ENCODE assay signal across 1 cellular context in the genomic region with DNA sequence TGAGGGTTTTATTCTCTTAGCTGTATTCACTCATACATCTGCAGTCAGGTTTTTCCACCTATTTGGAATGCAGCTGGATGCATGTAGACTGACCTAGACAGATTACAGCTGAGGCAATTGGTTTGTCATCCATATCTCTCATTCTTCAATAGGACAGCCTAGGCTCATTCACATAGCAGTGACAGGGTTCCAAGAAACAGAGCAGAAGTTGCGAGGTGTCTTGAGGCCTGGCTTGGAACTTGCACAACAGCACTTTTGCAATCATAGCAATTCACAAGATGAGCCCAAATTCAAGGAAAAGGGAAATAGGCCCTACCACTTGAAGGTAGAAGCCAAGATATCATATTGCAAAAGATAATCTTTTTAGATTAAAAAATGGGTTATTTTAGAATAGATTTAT.
TF ChIP-seq lines count a peak whose summit lies in the region.

No MANE protein-coding gene starts in this region.

TF ChIP-seq in SK-N-SH, 30 proteins besides CTCF, POLR2A, EP300 and RAD21 (continued from another document):
- no peak for TF ChIP-seq RXRA (IDR thresholded peaks at IDR 0.05; ENCODE audit: borderline replicate concordance, low read depth)
- no peak for TF ChIP-seq GABPA (IDR thresholded peaks at IDR 0.05; ENCODE audit: low read depth)
- TF ChIP-seq, protein P1, sequence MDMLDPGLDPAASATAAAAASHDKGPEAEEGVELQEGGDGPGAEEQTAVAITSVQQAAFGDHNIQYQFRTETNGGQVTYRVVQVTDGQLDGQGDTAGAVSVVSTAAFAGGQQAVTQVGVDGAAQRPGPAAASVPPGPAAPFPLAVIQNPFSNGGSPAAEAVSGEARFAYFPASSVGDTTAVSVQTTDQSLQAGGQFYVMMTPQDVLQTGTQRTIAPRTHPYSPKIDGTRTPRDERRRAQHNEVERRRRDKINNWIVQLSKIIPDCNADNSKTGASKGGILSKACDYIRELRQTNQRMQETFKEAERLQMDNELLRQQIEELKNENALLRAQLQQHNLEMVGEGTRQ (IDR thresholded peaks at IDR 0.05; ENCODE audit: borderline replicate concordance, low read depth, low read length) = no peak
- TF ChIP-seq, protein P2, sequence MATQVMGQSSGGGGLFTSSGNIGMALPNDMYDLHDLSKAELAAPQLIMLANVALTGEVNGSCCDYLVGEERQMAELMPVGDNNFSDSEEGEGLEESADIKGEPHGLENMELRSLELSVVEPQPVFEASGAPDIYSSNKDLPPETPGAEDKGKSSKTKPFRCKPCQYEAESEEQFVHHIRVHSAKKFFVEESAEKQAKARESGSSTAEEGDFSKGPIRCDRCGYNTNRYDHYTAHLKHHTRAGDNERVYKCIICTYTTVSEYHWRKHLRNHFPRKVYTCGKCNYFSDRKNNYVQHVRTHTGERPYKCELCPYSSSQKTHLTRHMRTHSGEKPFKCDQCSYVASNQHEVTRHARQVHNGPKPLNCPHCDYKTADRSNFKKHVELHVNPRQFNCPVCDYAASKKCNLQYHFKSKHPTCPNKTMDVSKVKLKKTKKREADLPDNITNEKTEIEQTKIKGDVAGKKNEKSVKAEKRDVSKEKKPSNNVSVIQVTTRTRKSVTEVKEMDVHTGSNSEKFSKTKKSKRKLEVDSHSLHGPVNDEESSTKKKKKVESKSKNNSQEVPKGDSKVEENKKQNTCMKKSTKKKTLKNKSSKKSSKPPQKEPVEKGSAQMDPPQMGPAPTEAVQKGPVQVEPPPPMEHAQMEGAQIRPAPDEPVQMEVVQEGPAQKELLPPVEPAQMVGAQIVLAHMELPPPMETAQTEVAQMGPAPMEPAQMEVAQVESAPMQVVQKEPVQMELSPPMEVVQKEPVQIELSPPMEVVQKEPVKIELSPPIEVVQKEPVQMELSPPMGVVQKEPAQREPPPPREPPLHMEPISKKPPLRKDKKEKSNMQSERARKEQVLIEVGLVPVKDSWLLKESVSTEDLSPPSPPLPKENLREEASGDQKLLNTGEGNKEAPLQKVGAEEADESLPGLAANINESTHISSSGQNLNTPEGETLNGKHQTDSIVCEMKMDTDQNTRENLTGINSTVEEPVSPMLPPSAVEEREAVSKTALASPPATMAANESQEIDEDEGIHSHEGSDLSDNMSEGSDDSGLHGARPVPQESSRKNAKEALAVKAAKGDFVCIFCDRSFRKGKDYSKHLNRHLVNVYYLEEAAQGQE (IDR thresholded peaks at IDR 0.05; ENCODE audit: low read depth, low read length) = no peak
- no peak for TF ChIP-seq CHD2 (IDR thresholded peaks at IDR 0.05; ENCODE audit: low read length, partially characterized antibody)
- TF ChIP-seq MEF2A (IDR thresholded peaks at IDR 0.05; ENCODE audit: borderline replicate concordance, low read depth) = no peak
- no peak for TF ChIP-seq FOXM1 (IDR thresholded peaks at IDR 0.05; ENCODE audit: low read depth)
- TF ChIP-seq NRF1 (IDR thresholded peaks at IDR 0.05; ENCODE audit: low read depth, low read length) = no peak
- no peak for TF ChIP-seq ELF1 (IDR thresholded peaks at IDR 0.05)
- no peak for TF ChIP-seq SIN3A (IDR thresholded peaks at IDR 0.05; ENCODE audit: borderline replicate concordance, low read depth, low read length)
- no peak for TF ChIP-seq NFIC (IDR thresholded peaks at IDR 0.05; ENCODE audit: borderline replicate concordance)
- TF ChIP-seq FOXJ3 (CRISPR knock-in tag; IDR thresholded peaks at IDR 0.05) = no peak
- TF ChIP-seq, protein P3, sequence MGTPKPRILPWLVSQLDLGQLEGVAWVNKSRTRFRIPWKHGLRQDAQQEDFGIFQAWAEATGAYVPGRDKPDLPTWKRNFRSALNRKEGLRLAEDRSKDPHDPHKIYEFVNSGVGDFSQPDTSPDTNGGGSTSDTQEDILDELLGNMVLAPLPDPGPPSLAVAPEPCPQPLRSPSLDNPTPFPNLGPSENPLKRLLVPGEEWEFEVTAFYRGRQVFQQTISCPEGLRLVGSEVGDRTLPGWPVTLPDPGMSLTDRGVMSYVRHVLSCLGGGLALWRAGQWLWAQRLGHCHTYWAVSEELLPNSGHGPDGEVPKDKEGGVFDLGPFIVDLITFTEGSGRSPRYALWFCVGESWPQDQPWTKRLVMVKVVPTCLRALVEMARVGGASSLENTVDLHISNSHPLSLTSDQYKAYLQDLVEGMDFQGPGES (IDR thresholded peaks at IDR 0.05; ENCODE audit: low read depth, low read length) = no peak
- TF ChIP-seq, protein P4, sequence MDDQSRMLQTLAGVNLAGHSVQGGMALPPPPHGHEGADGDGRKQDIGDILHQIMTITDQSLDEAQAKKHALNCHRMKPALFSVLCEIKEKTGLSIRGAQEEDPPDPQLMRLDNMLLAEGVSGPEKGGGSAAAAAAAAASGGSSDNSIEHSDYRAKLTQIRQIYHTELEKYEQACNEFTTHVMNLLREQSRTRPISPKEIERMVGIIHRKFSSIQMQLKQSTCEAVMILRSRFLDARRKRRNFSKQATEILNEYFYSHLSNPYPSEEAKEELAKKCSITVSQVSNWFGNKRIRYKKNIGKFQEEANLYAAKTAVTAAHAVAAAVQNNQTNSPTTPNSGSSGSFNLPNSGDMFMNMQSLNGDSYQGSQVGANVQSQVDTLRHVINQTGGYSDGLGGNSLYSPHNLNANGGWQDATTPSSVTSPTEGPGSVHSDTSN (IDR thresholded peaks at IDR 0.05) = no peak
- TF ChIP-seq, protein P5, sequence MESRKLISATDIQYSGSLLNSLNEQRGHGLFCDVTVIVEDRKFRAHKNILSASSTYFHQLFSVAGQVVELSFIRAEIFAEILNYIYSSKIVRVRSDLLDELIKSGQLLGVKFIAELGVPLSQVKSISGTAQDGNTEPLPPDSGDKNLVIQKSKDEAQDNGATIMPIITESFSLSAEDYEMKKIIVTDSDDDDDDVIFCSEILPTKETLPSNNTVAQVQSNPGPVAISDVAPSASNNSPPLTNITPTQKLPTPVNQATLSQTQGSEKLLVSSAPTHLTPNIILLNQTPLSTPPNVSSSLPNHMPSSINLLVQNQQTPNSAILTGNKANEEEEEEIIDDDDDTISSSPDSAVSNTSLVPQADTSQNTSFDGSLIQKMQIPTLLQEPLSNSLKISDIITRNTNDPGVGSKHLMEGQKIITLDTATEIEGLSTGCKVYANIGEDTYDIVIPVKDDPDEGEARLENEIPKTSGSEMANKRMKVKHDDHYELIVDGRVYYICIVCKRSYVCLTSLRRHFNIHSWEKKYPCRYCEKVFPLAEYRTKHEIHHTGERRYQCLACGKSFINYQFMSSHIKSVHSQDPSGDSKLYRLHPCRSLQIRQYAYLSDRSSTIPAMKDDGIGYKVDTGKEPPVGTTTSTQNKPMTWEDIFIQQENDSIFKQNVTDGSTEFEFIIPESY (IDR thresholded peaks at IDR 0.05; ENCODE audit: borderline replicate concordance, low read depth) = no peak
- no peak for TF ChIP-seq POLR2AphosphoS5 (IDR thresholded peaks at IDR 0.05; ENCODE audit: low read depth, low read length)
